Comparison of ENCODE assay signal across 10 cellular contexts in genomic region chr16:67848118-67848517, GRCh38. TPM values are rescaled to one million over a fixed set of nuclear protein-coding genes. Genes with fewer than 3 reads are reported as not detected.
DNase-seq lines count a peak whose midpoint lies in the region; ATAC-seq, FAIRE-seq and TF ChIP-seq lines count a peak whose summit lies in the region.
"Had no signal": no experiment of that assay in that cellular context is flagged by ENCODE, and none has a peak within 500 bp of the region (broad histone marks: within the 10 kb centered on the region; RNA-seq: fewer than 3 reads in every experiment).

No MANE protein-coding gene starts in this region.

- intact Hi-C loops in Calu3 (cut with micrococcal nuclease; ENCODE audit: unreplicated experiment): no loop called here
- intact Hi-C loops in PC-9 (cut with micrococcal nuclease; ENCODE audit: unreplicated experiment): loop anchor here (5.0 kb wide), 1 partner anchor 41 kb away; the partner anchor contains the start of genes RANBP10 and TSNAXIP1
- intact Hi-C loops in pancreas (cut with DNase I): no loop called here

- H3K27ac ChIP-seq in PC-9: peak overlapping the region; percentile 70; the same call in 1 of the 2 replicates
- H3K27ac ChIP-seq in pancreas: peak overlapping the region in 1 of 4 donors; percentile 97

- TF ChIP-seq CTCF in Calu3 (IDR thresholded peaks at IDR 0.05; ENCODE audit: unreplicated experiment): no peak
- TF ChIP-seq CTCF in PC-9 (conservative IDR thresholded peaks at IDR 0.05): no peak
- TF ChIP-seq CTCF in epithelial cell of esophagus (IDR thresholded peaks at IDR 0.05; ENCODE audit: insufficient read depth, low read depth, low read length, missing control alignments): no peak
- no peak for TF ChIP-seq CTCF in pancreas (IDR thresholded peaks at IDR 0.05)
- no peak for TF ChIP-seq CTCF in omental fat pad (IDR thresholded peaks at IDR 0.05)

- no peak overlapping the region for H2AFZ ChIP-seq in PC-9

- CTCF ChIA-PET in Calu3 (lab: Charles Lee) (interaction anchor here (0.7 to 1.5 kb wide), 3 partner anchors 10 to 27 kb away, joined by 3 to 4 read pairs (median 3); no protein-coding TSS in a partner anchor), PC-9 (lab: Charles Lee) (interaction anchor here (0.7 kb wide), 1 partner anchor 185 kb away, joined by 4 read pairs; no protein-coding TSS in a partner anchor)

- H3K4me2 ChIP-seq in PC-9: peak overlapping the region; percentile 93

- H3K27me3 Mint-ChIP-seq in Calu3 (ENCODE audit: unreplicated experiment): no peaks in the 10 kb centered on the region

- peaks cover 53% of the 10 kb centered on the region for H4K20me1 ChIP-seq in PC-9 (ENCODE audit: insufficient read depth)

- H3K4me1 ChIP-seq in PC-9 (replicated peaks; ENCODE audit: insufficient read depth): peaks cover 37% of the 10 kb centered on the region
- peaks cover 14 to 32% (median 19%) of the 10 kb centered on the region in 3 donors for H3K4me1 ChIP-seq in pancreas

- no peaks in the 10 kb centered on the region for H3K9me3 ChIP-seq in PC-9 (ENCODE audit: insufficient read depth, low read depth)
- H3K9me3 ChIP-seq in pancreas: no peaks in the 10 kb centered on the region

- H3K27me3 ChIP-seq in PC-9 (ENCODE audit: insufficient read depth, low read depth) (no peaks in the 10 kb centered on the region), pancreas (no peaks in the 10 kb centered on the region)

- ATAC-seq in pancreas: no peak
- no peak for ATAC-seq in HG02763 (IDR thresholded peaks at IDR 0.05; ENCODE audit: unreplicated experiment)
- no peak for ATAC-seq in omental fat pad (ENCODE audit: low FRiP score)

- H3K9me2 ChIP-seq in PC-9 (ENCODE audit: insufficient read depth): no peaks in the 10 kb centered on the region

- H3K79me2 ChIP-seq in PC-9 (ENCODE audit: low read depth): peaks cover 88% of the 10 kb centered on the region

- H3K27ac Mint-ChIP-seq in Calu3 (ENCODE audit: unreplicated experiment): peak overlapping the region; percentile 77

- H3K36me3 Mint-ChIP-seq in Calu3 (ENCODE audit: insufficient read depth, unreplicated experiment): peaks cover 52% of the 10 kb centered on the region

- BruUV-seq in Calu3 (replicated peaks; lab: Mats Ljungman, UMichigan) (no TSS peak), PC-9 (replicated peaks; lab: Mats Ljungman, UMichigan) (no TSS peak)

- H3K36me3 ChIP-seq in PC-9 (ENCODE audit: low read depth) (no peaks in the 10 kb centered on the region; the same call in 1 of the 2 replicates), pancreas (no peaks in the 10 kb centered on the region)

- H3K4me3 ChIP-seq in PC-9 (peak overlapping the region; percentile 100), epithelial cell of esophagus (ENCODE audit: low read length) (peak overlapping the region; percentile 74), pancreas (peak overlapping the region; percentile 73 to 100 (median 88))

- FAIRE-seq in pancreas (lab: Jason Lieb, UNC): no peak

- no peak for DNase-seq in Calu3
- DNase-seq in PC-9: no peak
- no peak for DNase-seq in epithelial cell of esophagus (ENCODE audit: low read depth)
- DNase-seq in pancreas: no peak
- no peak for DNase-seq in NCI-H446 treated with DMSO at 0.1 percent for 48 hours (lab: John Stamatoyannopoulos, UW)
- DNase-seq in omental fat pad (ENCODE audit: low spot score): no peak
- DNase-seq in NCI-H1436 (lab: John Stamatoyannopoulos, UW): no peak
- DNase-seq: activated gamma-delta T cell had no signal

- no peaks in the 10 kb centered on the region for H3K9me3 Mint-ChIP-seq in Calu3 (ENCODE audit: low read depth, unreplicated experiment)

- peaks cover 20% of the 10 kb centered on the region for H3K4me1 Mint-ChIP-seq in Calu3 (ENCODE audit: low read depth, unreplicated experiment)

- peak overlapping the region; percentile 87 for H3K4me3 Mint-ChIP-seq in Calu3 (ENCODE audit: low read depth, unreplicated experiment)

- POLR2A ChIA-PET in PC-9 (lab: Charles Lee; ENCODE audit: unreplicated experiment): no interaction called here

- 78 to 85% methylated on average over 11 of the region's 11 CpGs for WGBS in pancreas, 2 donors

- H3F3A ChIP-seq in PC-9 (ENCODE audit: insufficient read depth, low read depth): peaks cover 23% of the 10 kb centered on the region; the same call in 1 of the 2 replicates

RNA-seq across cellular contexts. Expression of gene CENPT, which starts 0.6 kb away (rescaled TPM):
- 46.8 and 54.3 TPM in 2 replicates for total RNA-seq in Calu3 (2022)
- total RNA-seq in PC-9 (2021): 32.7 and 33.8 TPM in 2 replicates
- total RNA-seq in pancreas: 10 to 100 TPM; 19.6 to 37.0 (median 27.7) TPM
- polyA plus RNA-seq in pancreas: 100 to 1,000 TPM; 142 to 143 TPM
- 100 to 1,000 TPM in 1 of 4 donors, 10 to 100 TPM in 3; 22.9 to 135 (median 37.8) TPM for total RNA-seq in omental fat pad

RNA-seq across cellular contexts. Expression of gene NUTF2, which starts 1.4 kb away (rescaled TPM):
- 210 and 224 TPM in 2 replicates for total RNA-seq in Calu3 (2022)
- 94.2 and 147 TPM in 2 replicates for total RNA-seq in PC-9 (2021)
- total RNA-seq in pancreas: 10 to 100 TPM; 25.8 to 51.4 (median 36.5) TPM
- polyA plus RNA-seq in pancreas: 10 to 100 TPM; 63.0 to 69.1 TPM
- total RNA-seq in omental fat pad: 100 to 1,000 TPM in 2 of 4 donors, 10 to 100 TPM in 2; 79.0 to 150 (median 110) TPM

RNA-seq across cellular contexts. Expression of gene THAP11, which starts 6.0 kb away (rescaled TPM):
- 38.3 and 39.1 TPM in 2 replicates for total RNA-seq in Calu3 (2022)
- 18.9 and 23.2 TPM in 2 replicates for total RNA-seq in PC-9 (2021)
- 10 to 100 TPM; 10.9 to 16.5 (median 14.3) TPM for total RNA-seq in pancreas
- 10 to 100 TPM in 1 of 2 donors, 1 to 10 TPM in 1; 5.1 to 13.7 TPM for polyA plus RNA-seq in pancreas
- 10 to 100 TPM; 37.4 to 61.6 (median 48.3) TPM for total RNA-seq in omental fat pad

RNA-seq across cellular contexts. Expression of gene EDC4, which starts 24.7 kb away (rescaled TPM):
- total RNA-seq in Calu3 (2022) (85.8 and 88.1 TPM in 2 replicates), PC-9 (2021) (48.8 and 52.7 TPM in 2 replicates), pancreas (10 to 100 TPM; 20.2 to 37.0 (median 23.4) TPM), omental fat pad (10 to 100 TPM; 27.3 to 92.2 (median 43.0) TPM)
- polyA plus RNA-seq in pancreas: 10 to 100 TPM; 59.1 to 66.2 TPM

RNA-seq across cellular contexts. Expression of gene NRN1L, which starts 36.6 kb away (rescaled TPM):
- total RNA-seq in Calu3 (2022): not detected in 2 replicates
- 1.3 TPM in 1 of 2 replicates, not detected in the other for total RNA-seq in PC-9 (2021)
- total RNA-seq in pancreas: under 1 TPM in 3 of 6 donors, not detected in 3; 0.34 to 0.67 (median 0.40) TPM
- polyA plus RNA-seq in pancreas: 1 to 10 TPM; 2.7 to 4.2 TPM
- total RNA-seq in omental fat pad: 1 to 10 TPM in 2 of 4 donors, not detected in 2; 3.0 to 5.5 TPM
- total RNA-seq: LHCN-M2 had no signal
